In genomic region chr1:81549588-81550127, GRCh38 we compare ENCODE assay signal across 8 cellular contexts.
DNase-seq lines count a peak whose midpoint lies in the region; ATAC-seq and TF ChIP-seq lines count a peak whose summit lies in the region.

No MANE protein-coding gene starts in this region.

- DNase-seq in AG20443 (ENCODE audit: low spot score): peak; percentile 51
- DNase-seq in NCI-H345 (lab: John Stamatoyannopoulos, UW): peak; percentile 50
- peak; percentile 41 to 65 for DNase-seq in dermis microvascular lymphatic vessel endothelial cell (ENCODE audit: low read depth in 2 of 2)
- DNase-seq in nucleus accumbens (lab: John Stamatoyannopoulos, UW): no peak
- DNase-seq in NK-92 (lab: John Stamatoyannopoulos, UW; ENCODE audit: unreplicated experiment): no peak

- H3K27ac Mint-ChIP-seq in nephron: peak overlapping the region in 1 of 3 experiments; percentile 77

- ATAC-seq in GM19324 (IDR thresholded peaks at IDR 0.05; ENCODE audit: low FRiP score, unreplicated experiment): peak; percentile 75
- ATAC-seq in HG03108 (IDR thresholded peaks at IDR 0.05; ENCODE audit: unreplicated experiment): peak; percentile 40

- TF ChIP-seq CTCF in nephron (IDR thresholded peaks at IDR 0.05; ENCODE audit: unreplicated experiment in 3 of 3): peak; percentile 23 to 58 (median 41)

- peaks cover 32% of the 10 kb centered on the region for H3K4me1 Mint-ChIP-seq in nephron

- no peak overlapping the region for H3K4me3 Mint-ChIP-seq in nephron

- H3K9me3 Mint-ChIP-seq in nephron: no peaks in the 10 kb centered on the region

- peaks cover 4% of the 10 kb centered on the region for H3K27me3 Mint-ChIP-seq in nephron (ENCODE audit: low read depth)

- H3K36me3 Mint-ChIP-seq in nephron (ENCODE audit: low read depth): no peaks in the 10 kb centered on the region

Comparison
In these comparisons a context has a peak if more than half of its experiments do, and no peak if none do; other contexts are left out.
1. DNase-seq: peak in AG20443 (single experiment), NCI-H345 (single experiment) and dermis microvascular lymphatic vessel endothelial cell (2 of 2); none in nucleus accumbens (0 of 56) and NK-92 (single experiment).